In the genomic region with DNA sequence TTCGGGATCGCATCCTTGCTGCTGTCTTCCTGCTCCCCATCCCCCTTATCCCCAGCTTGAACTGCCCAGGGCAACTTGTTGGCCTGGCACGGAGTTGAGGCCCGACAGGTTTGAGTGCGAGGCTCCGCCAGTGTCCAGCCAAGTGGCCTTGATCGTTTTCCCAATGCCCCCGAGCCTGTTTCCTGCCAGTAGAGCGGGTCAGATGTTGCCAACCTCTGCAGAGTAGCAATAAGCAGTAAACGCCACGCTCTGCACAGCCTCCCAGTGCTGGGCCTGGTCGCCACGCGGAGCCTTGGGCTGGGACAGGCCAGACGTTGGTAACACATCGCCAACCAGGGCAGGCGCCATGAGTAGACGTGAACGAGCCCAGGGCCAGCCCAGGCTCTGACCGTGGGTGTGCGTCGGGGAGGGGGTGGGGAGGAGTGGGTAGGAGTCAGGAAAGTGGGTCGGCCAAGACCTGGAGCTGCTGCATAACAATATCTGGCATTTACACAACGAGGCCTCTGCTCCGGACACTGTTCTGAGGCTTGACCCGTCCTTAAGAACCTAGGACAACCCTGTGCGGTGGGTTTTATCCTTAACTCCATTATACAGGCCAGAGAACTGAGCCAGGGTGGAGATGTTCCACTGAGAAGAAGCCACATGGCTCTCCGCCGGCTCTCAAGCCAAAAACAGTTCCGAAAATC, we compare ENCODE assay signal across 1 cellular context.
TF ChIP-seq lines count a peak whose summit lies in the region.

No MANE protein-coding gene starts in this region.

TF ChIP-seq in HepG2, 621 proteins besides CTCF, POLR2A, EP300 and RAD21 (continued from another document):
- TF ChIP-seq, protein P1, sequence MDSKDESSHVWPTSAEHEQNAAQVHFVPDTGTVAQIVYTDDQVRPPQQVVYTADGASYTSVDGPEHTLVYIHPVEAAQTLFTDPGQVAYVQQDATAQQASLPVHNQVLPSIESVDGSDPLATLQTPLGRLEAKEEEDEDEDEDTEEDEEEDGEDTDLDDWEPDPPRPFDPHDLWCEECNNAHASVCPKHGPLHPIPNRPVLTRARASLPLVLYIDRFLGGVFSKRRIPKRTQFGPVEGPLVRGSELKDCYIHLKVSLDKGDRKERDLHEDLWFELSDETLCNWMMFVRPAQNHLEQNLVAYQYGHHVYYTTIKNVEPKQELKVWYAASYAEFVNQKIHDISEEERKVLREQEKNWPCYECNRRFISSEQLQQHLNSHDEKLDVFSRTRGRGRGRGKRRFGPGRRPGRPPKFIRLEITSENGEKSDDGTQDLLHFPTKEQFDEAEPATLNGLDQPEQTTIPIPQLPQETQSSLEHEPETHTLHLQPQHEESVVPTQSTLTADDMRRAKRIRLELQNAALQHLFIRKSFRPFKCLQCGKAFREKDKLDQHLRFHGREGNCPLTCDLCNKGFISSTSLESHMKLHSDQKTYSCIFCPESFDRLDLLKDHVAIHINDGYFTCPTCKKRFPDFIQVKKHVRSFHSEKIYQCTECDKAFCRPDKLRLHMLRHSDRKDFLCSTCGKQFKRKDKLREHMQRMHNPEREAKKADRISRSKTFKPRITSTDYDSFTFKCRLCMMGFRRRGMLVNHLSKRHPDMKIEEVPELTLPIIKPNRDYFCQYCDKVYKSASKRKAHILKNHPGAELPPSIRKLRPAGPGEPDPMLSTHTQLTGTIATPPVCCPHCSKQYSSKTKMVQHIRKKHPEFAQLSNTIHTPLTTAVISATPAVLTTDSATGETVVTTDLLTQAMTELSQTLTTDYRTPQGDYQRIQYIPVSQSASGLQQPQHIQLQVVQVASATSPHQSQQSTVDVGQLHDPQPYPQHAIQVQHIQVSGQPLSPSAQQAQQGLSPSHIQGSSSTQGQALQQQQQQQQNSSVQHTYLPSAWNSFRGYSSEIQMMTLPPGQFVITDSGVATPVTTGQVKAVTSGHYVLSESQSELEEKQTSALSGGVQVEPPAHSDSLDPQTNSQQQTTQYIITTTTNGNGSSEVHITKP (CRISPR knock-in tag; IDR thresholded peaks at IDR 0.05; ENCODE audit: low read depth), result peak; percentile 23
- TF ChIP-seq ZNF30 (CRISPR knock-in tag; IDR thresholded peaks at IDR 0.05), result 0 out of 2 replicates have a peak, but pooled peaks have one; percentile 14
- TF ChIP-seq, protein P2, sequence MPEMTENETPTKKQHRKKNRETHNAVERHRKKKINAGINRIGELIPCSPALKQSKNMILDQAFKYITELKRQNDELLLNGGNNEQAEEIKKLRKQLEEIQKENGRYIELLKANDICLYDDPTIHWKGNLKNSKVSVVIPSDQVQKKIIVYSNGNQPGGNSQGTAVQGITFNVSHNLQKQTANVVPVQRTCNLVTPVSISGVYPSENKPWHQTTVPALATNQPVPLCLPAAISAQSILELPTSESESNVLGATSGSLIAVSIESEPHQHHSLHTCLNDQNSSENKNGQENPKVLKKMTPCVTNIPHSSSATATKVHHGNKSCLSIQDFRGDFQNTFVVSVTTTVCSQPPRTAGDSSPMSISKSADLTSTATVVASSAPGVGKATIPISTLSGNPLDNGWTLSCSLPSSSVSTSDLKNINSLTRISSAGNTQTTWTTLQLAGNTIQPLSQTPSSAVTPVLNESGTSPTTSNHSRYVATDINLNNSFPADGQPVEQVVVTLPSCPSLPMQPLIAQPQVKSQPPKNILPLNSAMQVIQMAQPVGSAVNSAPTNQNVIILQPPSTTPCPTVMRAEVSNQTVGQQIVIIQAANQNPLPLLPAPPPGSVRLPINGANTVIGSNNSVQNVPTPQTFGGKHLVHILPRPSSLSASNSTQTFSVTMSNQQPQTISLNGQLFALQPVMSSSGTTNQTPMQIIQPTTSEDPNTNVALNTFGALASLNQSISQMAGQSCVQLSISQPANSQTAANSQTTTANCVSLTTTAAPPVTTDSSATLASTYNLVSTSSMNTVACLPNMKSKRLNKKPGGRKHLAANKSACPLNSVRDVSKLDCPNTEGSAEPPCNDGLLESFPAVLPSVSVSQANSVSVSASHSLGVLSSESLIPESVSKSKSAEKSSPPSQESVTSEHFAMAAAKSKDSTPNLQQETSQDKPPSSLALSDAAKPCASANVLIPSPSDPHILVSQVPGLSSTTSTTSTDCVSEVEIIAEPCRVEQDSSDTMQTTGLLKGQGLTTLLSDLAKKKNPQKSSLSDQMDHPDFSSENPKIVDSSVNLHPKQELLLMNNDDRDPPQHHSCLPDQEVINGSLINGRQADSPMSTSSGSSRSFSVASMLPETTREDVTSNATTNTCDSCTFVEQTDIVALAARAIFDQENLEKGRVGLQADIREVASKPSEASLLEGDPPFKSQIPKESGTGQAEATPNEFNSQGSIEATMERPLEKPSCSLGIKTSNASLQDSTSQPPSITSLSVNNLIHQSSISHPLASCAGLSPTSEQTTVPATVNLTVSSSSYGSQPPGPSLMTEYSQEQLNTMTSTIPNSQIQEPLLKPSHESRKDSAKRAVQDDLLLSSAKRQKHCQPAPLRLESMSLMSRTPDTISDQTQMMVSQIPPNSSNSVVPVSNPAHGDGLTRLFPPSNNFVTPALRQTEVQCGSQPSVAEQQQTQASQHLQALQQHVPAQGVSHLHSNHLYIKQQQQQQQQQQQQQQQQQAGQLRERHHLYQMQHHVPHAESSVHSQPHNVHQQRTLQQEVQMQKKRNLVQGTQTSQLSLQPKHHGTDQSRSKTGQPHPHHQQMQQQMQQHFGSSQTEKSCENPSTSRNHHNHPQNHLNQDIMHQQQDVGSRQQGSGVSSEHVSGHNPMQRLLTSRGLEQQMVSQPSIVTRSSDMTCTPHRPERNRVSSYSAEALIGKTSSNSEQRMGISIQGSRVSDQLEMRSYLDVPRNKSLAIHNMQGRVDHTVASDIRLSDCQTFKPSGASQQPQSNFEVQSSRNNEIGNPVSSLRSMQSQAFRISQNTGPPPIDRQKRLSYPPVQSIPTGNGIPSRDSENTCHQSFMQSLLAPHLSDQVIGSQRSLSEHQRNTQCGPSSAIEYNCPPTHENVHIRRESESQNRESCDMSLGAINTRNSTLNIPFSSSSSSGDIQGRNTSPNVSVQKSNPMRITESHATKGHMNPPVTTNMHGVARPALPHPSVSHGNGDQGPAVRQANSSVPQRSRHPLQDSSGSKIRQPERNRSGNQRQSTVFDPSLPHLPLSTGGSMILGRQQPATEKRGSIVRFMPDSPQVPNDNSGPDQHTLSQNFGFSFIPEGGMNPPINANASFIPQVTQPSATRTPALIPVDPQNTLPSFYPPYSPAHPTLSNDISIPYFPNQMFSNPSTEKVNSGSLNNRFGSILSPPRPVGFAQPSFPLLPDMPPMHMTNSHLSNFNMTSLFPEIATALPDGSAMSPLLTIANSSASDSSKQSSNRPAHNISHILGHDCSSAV (CRISPR knock-in tag; IDR thresholded peaks at IDR 0.05; ENCODE audit: borderline replicate concordance), result 0 out of 2 replicates have a peak, but pooled peaks have one; percentile 12
- no peak for TF ChIP-seq KLF9 (CRISPR knock-in tag; IDR thresholded peaks at IDR 0.05; ENCODE audit: low read depth)
- TF ChIP-seq ZNF329 (CRISPR knock-in tag; IDR thresholded peaks at IDR 0.05; ENCODE audit: low read depth), result peak; percentile 63; the same call in 1 of the 2 replicates
